1 cellular context compared by ENCODE assay signal in the genomic region with DNA sequence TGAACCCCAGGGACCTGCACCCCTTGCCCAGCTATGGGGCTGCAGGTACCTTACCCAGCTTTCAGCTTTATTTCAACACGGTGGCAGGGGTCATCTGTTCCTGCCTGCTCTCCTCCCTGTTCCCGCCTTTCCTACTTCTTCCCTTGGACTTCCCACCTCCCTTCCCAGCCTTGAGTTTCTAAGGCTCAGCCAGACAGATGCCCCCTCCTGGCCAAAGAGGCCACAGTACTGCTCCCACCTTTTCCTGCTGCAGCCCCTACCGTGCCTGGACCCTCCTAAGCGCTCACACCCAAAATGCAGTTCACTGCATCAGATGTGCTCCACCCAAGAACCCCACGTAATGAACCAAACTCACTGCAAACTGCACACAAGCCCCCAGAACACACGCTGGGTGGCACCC.
A peak's percentile ranks its signal among the peaks of the same experiment; 100 is the strongest.
TF ChIP-seq lines count a peak whose summit lies in the region.

No MANE protein-coding gene starts in this region.

TF ChIP-seq in HEK293, 187 proteins besides CTCF, POLR2A, EP300 and RAD21 (continued from another document):
- TF ChIP-seq ZNF202 (tag by site-specific recombination; IDR thresholded peaks at IDR 0.05; ENCODE audit: borderline replicate concordance), result no peak
- TF ChIP-seq, protein P1, sequence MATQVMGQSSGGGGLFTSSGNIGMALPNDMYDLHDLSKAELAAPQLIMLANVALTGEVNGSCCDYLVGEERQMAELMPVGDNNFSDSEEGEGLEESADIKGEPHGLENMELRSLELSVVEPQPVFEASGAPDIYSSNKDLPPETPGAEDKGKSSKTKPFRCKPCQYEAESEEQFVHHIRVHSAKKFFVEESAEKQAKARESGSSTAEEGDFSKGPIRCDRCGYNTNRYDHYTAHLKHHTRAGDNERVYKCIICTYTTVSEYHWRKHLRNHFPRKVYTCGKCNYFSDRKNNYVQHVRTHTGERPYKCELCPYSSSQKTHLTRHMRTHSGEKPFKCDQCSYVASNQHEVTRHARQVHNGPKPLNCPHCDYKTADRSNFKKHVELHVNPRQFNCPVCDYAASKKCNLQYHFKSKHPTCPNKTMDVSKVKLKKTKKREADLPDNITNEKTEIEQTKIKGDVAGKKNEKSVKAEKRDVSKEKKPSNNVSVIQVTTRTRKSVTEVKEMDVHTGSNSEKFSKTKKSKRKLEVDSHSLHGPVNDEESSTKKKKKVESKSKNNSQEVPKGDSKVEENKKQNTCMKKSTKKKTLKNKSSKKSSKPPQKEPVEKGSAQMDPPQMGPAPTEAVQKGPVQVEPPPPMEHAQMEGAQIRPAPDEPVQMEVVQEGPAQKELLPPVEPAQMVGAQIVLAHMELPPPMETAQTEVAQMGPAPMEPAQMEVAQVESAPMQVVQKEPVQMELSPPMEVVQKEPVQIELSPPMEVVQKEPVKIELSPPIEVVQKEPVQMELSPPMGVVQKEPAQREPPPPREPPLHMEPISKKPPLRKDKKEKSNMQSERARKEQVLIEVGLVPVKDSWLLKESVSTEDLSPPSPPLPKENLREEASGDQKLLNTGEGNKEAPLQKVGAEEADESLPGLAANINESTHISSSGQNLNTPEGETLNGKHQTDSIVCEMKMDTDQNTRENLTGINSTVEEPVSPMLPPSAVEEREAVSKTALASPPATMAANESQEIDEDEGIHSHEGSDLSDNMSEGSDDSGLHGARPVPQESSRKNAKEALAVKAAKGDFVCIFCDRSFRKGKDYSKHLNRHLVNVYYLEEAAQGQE (tag by site-specific recombination; IDR thresholded peaks at IDR 0.05), result no peak
- TF ChIP-seq ZNF366 (tag by site-specific recombination; conservative IDR thresholded peaks at IDR 0.05), result 0 out of 2 replicates have a peak, but pooled peaks have one; percentile 30
- TF ChIP-seq ZNF585B (tag by site-specific recombination; IDR thresholded peaks at IDR 0.05), result no peak
- TF ChIP-seq, protein P2, sequence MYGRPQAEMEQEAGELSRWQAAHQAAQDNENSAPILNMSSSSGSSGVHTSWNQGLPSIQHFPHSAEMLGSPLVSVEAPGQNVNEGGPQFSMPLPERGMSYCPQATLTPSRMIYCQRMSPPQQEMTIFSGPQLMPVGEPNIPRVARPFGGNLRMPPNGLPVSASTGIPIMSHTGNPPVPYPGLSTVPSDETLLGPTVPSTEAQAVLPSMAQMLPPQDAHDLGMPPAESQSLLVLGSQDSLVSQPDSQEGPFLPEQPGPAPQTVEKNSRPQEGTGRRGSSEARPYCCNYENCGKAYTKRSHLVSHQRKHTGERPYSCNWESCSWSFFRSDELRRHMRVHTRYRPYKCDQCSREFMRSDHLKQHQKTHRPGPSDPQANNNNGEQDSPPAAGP (tag by site-specific recombination; IDR thresholded peaks at IDR 0.05), result peak; percentile 48; the same call in 1 of the 2 replicates
- TF ChIP-seq ZNF223 (tag by site-specific recombination; IDR thresholded peaks at IDR 0.05), result peak; percentile 80
- no peak for TF ChIP-seq YY2 (tag by site-specific recombination; IDR thresholded peaks at IDR 0.05)
- TF ChIP-seq ZNF701 (tag by site-specific recombination; IDR thresholded peaks at IDR 0.05), result no peak
- no peak for TF ChIP-seq ZNF677 (tag by site-specific recombination; IDR thresholded peaks at IDR 0.05)
- TF ChIP-seq ZNF341 (tag by site-specific recombination; IDR thresholded peaks at IDR 0.05; ENCODE audit: low read depth), result peak; percentile 73
- TF ChIP-seq WT1 (tag by site-specific recombination; IDR thresholded peaks at IDR 0.05), result peak; percentile 28; the same call in 1 of the 2 replicates
- TF ChIP-seq, protein P3, sequence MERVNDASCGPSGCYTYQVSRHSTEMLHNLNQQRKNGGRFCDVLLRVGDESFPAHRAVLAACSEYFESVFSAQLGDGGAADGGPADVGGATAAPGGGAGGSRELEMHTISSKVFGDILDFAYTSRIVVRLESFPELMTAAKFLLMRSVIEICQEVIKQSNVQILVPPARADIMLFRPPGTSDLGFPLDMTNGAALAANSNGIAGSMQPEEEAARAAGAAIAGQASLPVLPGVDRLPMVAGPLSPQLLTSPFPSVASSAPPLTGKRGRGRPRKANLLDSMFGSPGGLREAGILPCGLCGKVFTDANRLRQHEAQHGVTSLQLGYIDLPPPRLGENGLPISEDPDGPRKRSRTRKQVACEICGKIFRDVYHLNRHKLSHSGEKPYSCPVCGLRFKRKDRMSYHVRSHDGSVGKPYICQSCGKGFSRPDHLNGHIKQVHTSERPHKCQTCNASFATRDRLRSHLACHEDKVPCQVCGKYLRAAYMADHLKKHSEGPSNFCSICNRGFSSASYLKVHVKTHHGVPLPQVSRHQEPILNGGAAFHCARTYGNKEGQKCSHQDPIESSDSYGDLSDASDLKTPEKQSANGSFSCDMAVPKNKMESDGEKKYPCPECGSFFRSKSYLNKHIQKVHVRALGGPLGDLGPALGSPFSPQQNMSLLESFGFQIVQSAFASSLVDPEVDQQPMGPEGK (tag by site-specific recombination; IDR thresholded peaks at IDR 0.05), result no peak
- TF ChIP-seq SP2 (tag by site-specific recombination; IDR thresholded peaks at IDR 0.05), result peak; percentile 28
- TF ChIP-seq ZFP69B (tag by site-specific recombination; IDR thresholded peaks at IDR 0.05), result no peak
- no peak for TF ChIP-seq ZFP3 (tag by site-specific recombination; IDR thresholded peaks at IDR 0.05; ENCODE audit: low read depth)
- TF ChIP-seq IKZF3 (tag by site-specific recombination; IDR thresholded peaks at IDR 0.05), result peak; percentile 62; the same call in 1 of the 2 replicates
- no peak for TF ChIP-seq ZNF155 (tag by site-specific recombination; IDR thresholded peaks at IDR 0.05)
